Comparison of ENCODE assay signal across 14 cellular contexts in genomic region chr4:92461732-92462131, GRCh38.
DNase-seq lines count a peak whose midpoint lies in the region; ATAC-seq and TF ChIP-seq lines count a peak whose summit lies in the region.
"Had no signal": no experiment of that assay in that cellular context is flagged by ENCODE, and none has a peak within 500 bp of the region (broad histone marks: within the 10 kb centered on the region; RNA-seq: fewer than 3 reads in every experiment).

No MANE protein-coding gene starts in this region.

- no peak overlapping the region for H2BK120ac ChIP-seq in H9 (ENCODE audit: low read depth, low read length, poor library complexity, severe bottlenecking)

- no peak for ATAC-seq in activated naive CD8-positive, alpha-beta T cell treated with anti-CD3 and anti-CD28 coated beads, Interleukin-2, amount 50 U/mL, for 24 hours
- ATAC-seq in activated T-cell treated with anti-CD3 and anti-CD28 coated beads, Interleukin-2, amount 50 U/mL, for 72 hours (replicated peaks in 1 of 2) = no peak
- ATAC-seq: GM12878 had no signal

- no peaks in the 10 kb centered on the region for H4K20me1 ChIP-seq in H9 (ENCODE audit: control insufficient read depth, insufficient read depth, insufficient read length)

- H3K36me3 ChIP-seq in endodermal cell (ENCODE audit: control insufficient read depth, insufficient read depth, low read length) = no peaks in the 10 kb centered on the region
- H3K36me3 ChIP-seq: BE2C had no signal

- H3K79me2 ChIP-seq in H9 (ENCODE audit: insufficient read depth, low read length) = peaks cover 23% of the 10 kb centered on the region; the same call in 1 of the 2 replicates

- no peaks in the 10 kb centered on the region for H3K79me1 ChIP-seq in H9 (ENCODE audit: insufficient read depth, low read depth, low read length, poor library complexity, severe bottlenecking)

- no peaks in the 10 kb centered on the region for H3K23me2 ChIP-seq in H9 (ENCODE audit: insufficient read length, low read depth, low read length, poor library complexity, severe bottlenecking)

- H2BK20ac ChIP-seq in H9 (ENCODE audit: low read depth, low read length, poor library complexity, severe bottlenecking) = no peak overlapping the region

- H2AK5ac ChIP-seq in H9 (ENCODE audit: insufficient read length, low read length) = no peak overlapping the region

- no peaks in the 10 kb centered on the region for H3K9me3 Mint-ChIP-seq in H9
- no peaks in the 10 kb centered on the region for H3K9me3 Mint-ChIP-seq in endodermal cell
- no peaks in the 10 kb centered on the region for H3K9me3 Mint-ChIP-seq in progenitor cell of endocrine pancreas (ENCODE audit: low read depth)
- peaks cover 3% of the 10 kb centered on the region for H3K9me3 Mint-ChIP-seq in activated naive CD8-positive, alpha-beta T cell treated with anti-CD3 and anti-CD28 coated beads, Interleukin-2, amount 50 U/mL, for 24 hours
- H3K9me3 Mint-ChIP-seq in activated T-cell treated with anti-CD3 and anti-CD28 coated beads, Interleukin-2, amount 50 U/mL, for 72 hours = peaks cover 2 to 3% of the 10 kb centered on the region in 2 donors
- H3K9me3 Mint-ChIP-seq in immature natural killer cell = peaks cover 3 to 28% (median 12%) of the 10 kb centered on the region in 6 donors

- H3K27me3 Mint-ChIP-seq in H9 (ENCODE audit: low read depth) (no peaks in the 10 kb centered on the region), endodermal cell (ENCODE audit: insufficient read depth) (no peaks in the 10 kb centered on the region), progenitor cell of endocrine pancreas (no peaks in the 10 kb centered on the region), immature natural killer cell (ENCODE audit: low read depth in 3 of 3) (no peaks in the 10 kb centered on the region)
- no peaks in the 10 kb centered on the region for H3K27me3 Mint-ChIP-seq in activated naive CD8-positive, alpha-beta T cell treated with anti-CD3 and anti-CD28 coated beads, Interleukin-2, amount 50 U/mL, for 24 hours
- H3K27me3 Mint-ChIP-seq in activated T-cell treated with anti-CD3 and anti-CD28 coated beads, Interleukin-2, amount 50 U/mL, for 72 hours (ENCODE audit: low read depth) = no peaks in the 10 kb centered on the region
- H3K27me3 Mint-ChIP-seq: CD4-positive, alpha-beta memory T cell had no signal

- no peak overlapping the region for H4K8ac ChIP-seq in H9 (replicated peaks; ENCODE audit: insufficient read length, low read depth, low read length)

- peaks cover 63 to 66% of the 10 kb centered on the region in 2 experiments for H3K4me1 Mint-ChIP-seq in H9
- peaks cover 47% of the 10 kb centered on the region for H3K4me1 Mint-ChIP-seq in endodermal cell
- H3K4me1 Mint-ChIP-seq in progenitor cell of endocrine pancreas (ENCODE audit: low read depth) = peaks cover 4% of the 10 kb centered on the region
- H3K4me1 Mint-ChIP-seq in activated naive CD8-positive, alpha-beta T cell treated with anti-CD3 and anti-CD28 coated beads, Interleukin-2, amount 50 U/mL, for 24 hours = no peaks in the 10 kb centered on the region
- H3K4me1 Mint-ChIP-seq in activated T-cell treated with anti-CD3 and anti-CD28 coated beads, Interleukin-2, amount 50 U/mL, for 72 hours (ENCODE audit: low read depth) = no peaks in the 10 kb centered on the region
- H3K4me1 Mint-ChIP-seq in immature natural killer cell = no peaks in the 10 kb centered on the region
- H3K4me1 Mint-ChIP-seq: CD4-positive, alpha-beta memory T cell had no signal

- no peak overlapping the region for H2BK12ac ChIP-seq in H9 (ENCODE audit: insufficient read length, low read depth, low read length)

- H3T11ph ChIP-seq in H9 (ENCODE audit: low read length) = no peak overlapping the region

- H3K4me1 ChIP-seq in H9 (ENCODE audit: insufficient read depth, low read length) (peaks cover 3% of the 10 kb centered on the region; the same call in 1 of the 2 replicates), endodermal cell (ENCODE audit: control insufficient read depth, insufficient read depth, low read length) (peaks cover 4% of the 10 kb centered on the region)
- H3K4me1 ChIP-seq: BE2C had no signal

- no peak overlapping the region for H3K56ac ChIP-seq in H9 (ENCODE audit: insufficient read length, low read depth, low read length)

- no peak overlapping the region for H4K91ac ChIP-seq in H9 (ENCODE audit: insufficient read length, low read depth, low read length)

- no peak overlapping the region for H3K4me3 ChIP-seq in endodermal cell (ENCODE audit: low read length)
- H3K4me3 ChIP-seq: GM12878, GM23248 had no signal

- no peak overlapping the region for H3K4me2 ChIP-seq in H9 (ENCODE audit: insufficient read depth, insufficient read length, low read length)

- no peak overlapping the region for H3K9ac ChIP-seq in H9 (ENCODE audit: extremely low read depth, insufficient read length, low read length)
- peak overlapping the region; percentile 2 for H3K9ac ChIP-seq in endodermal cell (ENCODE audit: extremely low read depth, low read length, poor library complexity, severe bottlenecking)
- H3K9ac ChIP-seq: GM23248 had no signal

- H3K27me3 ChIP-seq in H9 (ENCODE audit: insufficient read depth, low read length) (no peaks in the 10 kb centered on the region), endodermal cell (ENCODE audit: control insufficient read depth, insufficient read depth, low read length, poor library complexity, severe bottlenecking) (no peaks in the 10 kb centered on the region)
- H3K27me3 ChIP-seq: BE2C had no signal

- no peak overlapping the region for H2BK15ac ChIP-seq in H9 (ENCODE audit: low read depth, low read length)

- H4K5ac ChIP-seq in H9 (ENCODE audit: insufficient read length, low read depth, low read length) = no peak overlapping the region

- H3K4me3 Mint-ChIP-seq in H9 (0 out of 5 replicates have a peak overlapping the region, but pooled peaks of 1 of the 2 experiments have one; percentile 5), endodermal cell (peak overlapping the region; percentile 28), progenitor cell of endocrine pancreas (ENCODE audit: low read depth) (no peak overlapping the region), immature natural killer cell (no peak overlapping the region)
- H3K4me3 Mint-ChIP-seq in activated naive CD8-positive, alpha-beta T cell treated with anti-CD3 and anti-CD28 coated beads, Interleukin-2, amount 50 U/mL, for 24 hours = no peak overlapping the region
- no peak overlapping the region for H3K4me3 Mint-ChIP-seq in activated T-cell treated with anti-CD3 and anti-CD28 coated beads, Interleukin-2, amount 50 U/mL, for 72 hours
- H3K4me3 Mint-ChIP-seq: CD4-positive, alpha-beta memory T cell had no signal

- DNase-seq in H9 (no peak), NCI-H69 (lab: John Stamatoyannopoulos, UW) (peak; percentile 7), endodermal cell (no peak), progenitor cell of endocrine pancreas (ENCODE audit: low spot score, unreplicated experiment) (no peak), immature natural killer cell (no peak)
- no peak for DNase-seq in activated naive CD8-positive, alpha-beta T cell treated with anti-CD3 and anti-CD28 coated beads, Interleukin-2, amount 50 U/mL, for 24 hours
- no peak for DNase-seq in activated T-cell treated with anti-CD3 and anti-CD28 coated beads, Interleukin-2, amount 50 U/mL, for 72 hours
- DNase-seq: BE2C; CD4-positive, alpha-beta memory T cell; DMS79; GM23248; H7 had no signal

- H3K9me3 ChIP-seq in H9 (ENCODE audit: control insufficient read depth, low read depth, low read length) = no peaks in the 10 kb centered on the region
- H3K9me3 ChIP-seq in endodermal cell (ENCODE audit: control insufficient read depth, low read length) = peaks cover 5% of the 10 kb centered on the region
- H3K9me3 ChIP-seq: BE2C had no signal

- H3K23ac ChIP-seq in H9 (ENCODE audit: insufficient read length, low read depth, low read length) = no peak overlapping the region

- no CpG with 5 or more reads among the region's 1 CpG for WGBS in H9 (ENCODE audit: extremely low coverage, insufficient read length, low lambda C conversion rate)
- WGBS in endodermal cell (ENCODE audit: insufficient coverage in 1 of 2, insufficient read length in 1 of 2), 2 experiments = 89% methylated on average over 1 of the region's 1 CpG; no CpG with 5 or more reads in 1 of the 2 experiments

- H3K27ac ChIP-seq in H9 (ENCODE audit: insufficient read length, low read depth, low read length) (no peak overlapping the region), endodermal cell (ENCODE audit: low read depth, low read length) (no peak overlapping the region)
- H3K27ac ChIP-seq: C4-2B, GM23248 had no signal

- H3K27ac Mint-ChIP-seq in H9 (peak overlapping the region; percentile 64 to 93 (median 83); a peak in 5 of 7 replicates), endodermal cell (no peak overlapping the region), progenitor cell of endocrine pancreas (no peak overlapping the region), immature natural killer cell (no peak overlapping the region)
- H3K27ac Mint-ChIP-seq in activated naive CD8-positive, alpha-beta T cell treated with anti-CD3 and anti-CD28 coated beads, Interleukin-2, amount 50 U/mL, for 24 hours = no peak overlapping the region
- no peak overlapping the region for H3K27ac Mint-ChIP-seq in activated T-cell treated with anti-CD3 and anti-CD28 coated beads, Interleukin-2, amount 50 U/mL, for 72 hours
- H3K27ac Mint-ChIP-seq: CD4-positive, alpha-beta memory T cell had no signal

- no peak overlapping the region for H3K18ac ChIP-seq in H9 (ENCODE audit: insufficient read length, low read depth, low read length)

- H3K36me3 Mint-ChIP-seq in H9 (ENCODE audit: insufficient read depth in 1 of 3, low read depth in 3 of 3) = peaks cover 0 to 8% (median 5%) of the 10 kb centered on the region in 3 experiments; a peak in 3 of 7 replicates
- H3K36me3 Mint-ChIP-seq in endodermal cell (ENCODE audit: low read depth) = peaks cover 6% of the 10 kb centered on the region
- no peaks in the 10 kb centered on the region for H3K36me3 Mint-ChIP-seq in progenitor cell of endocrine pancreas (ENCODE audit: insufficient read depth)
- no peaks in the 10 kb centered on the region for H3K36me3 Mint-ChIP-seq in activated naive CD8-positive, alpha-beta T cell treated with anti-CD3 and anti-CD28 coated beads, Interleukin-2, amount 50 U/mL, for 24 hours (ENCODE audit: low read depth)
- no peaks in the 10 kb centered on the region for H3K36me3 Mint-ChIP-seq in activated T-cell treated with anti-CD3 and anti-CD28 coated beads, Interleukin-2, amount 50 U/mL, for 72 hours (ENCODE audit: insufficient read depth in 2 of 2)
- H3K36me3 Mint-ChIP-seq in immature natural killer cell = no peaks in the 10 kb centered on the region
- H3K36me3 Mint-ChIP-seq: CD4-positive, alpha-beta memory T cell had no signal

- TF ChIP-seq CTCF in H9 (conservative IDR thresholded peaks at IDR 0.05) (no peak), endodermal cell (conservative IDR thresholded peaks at IDR 0.05) (no peak), progenitor cell of endocrine pancreas (IDR thresholded peaks at IDR 0.05; ENCODE audit: unreplicated experiment) (no peak)

- H3K4ac ChIP-seq in H9 (ENCODE audit: low read depth, low read length) = no peak overlapping the region

- H2BK5ac ChIP-seq in H9 (ENCODE audit: insufficient read length, low read length) = no peak overlapping the region

- H2AFZ ChIP-seq in H9 (ENCODE audit: low read length) = no peak overlapping the region
- H2AFZ ChIP-seq: GM23248 had no signal

- H3K14ac ChIP-seq in H9 (ENCODE audit: insufficient read depth, low read length) = no peak overlapping the region

Comparison
In these comparisons a context has a peak if more than half of its experiments do, and no peak if none do; other contexts are left out.
1. H3K27ac Mint-ChIP-seq: peak in H9 (3 of 3); none in endodermal cell (single experiment), progenitor cell of endocrine pancreas (single experiment), activated naive CD8-positive, alpha-beta T cell treated with anti-CD3 and anti-CD28 coated beads, Interleukin-2, amount 50 U/mL, for 24 hours (single experiment), activated T-cell treated with anti-CD3 and anti-CD28 coated beads, Interleukin-2, amount 50 U/mL, for 72 hours (single experiment) and immature natural killer cell (0 of 6).